In the genomic region with DNA sequence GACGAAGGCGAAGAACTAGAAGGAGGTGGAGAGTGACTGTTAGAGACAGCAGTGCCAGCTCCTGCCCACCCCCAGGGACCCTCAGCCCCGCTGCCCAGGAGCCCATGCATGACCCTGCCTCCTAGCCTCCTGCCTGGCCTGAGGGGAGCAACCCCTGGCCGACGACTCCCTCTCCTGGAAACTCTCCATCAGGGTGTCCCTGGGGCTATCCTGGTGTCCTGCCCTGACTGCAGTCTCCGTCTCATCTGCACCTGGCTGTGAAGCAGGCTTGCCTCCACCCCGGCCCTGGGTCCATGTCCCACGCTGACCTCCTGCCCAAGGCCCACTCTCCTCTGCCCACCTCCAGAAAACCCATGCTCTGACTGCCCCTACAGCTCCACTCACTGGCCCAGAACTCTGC, we compare ENCODE assay signal across 21 cellular contexts.
A peak's percentile ranks its signal among the peaks of the same experiment; 100 is the strongest.
DNase-seq lines count a peak whose midpoint lies in the region; ATAC-seq, FAIRE-seq and TF ChIP-seq lines count a peak whose summit lies in the region.
"Had no signal": no experiment of that assay in that cellular context is flagged by ENCODE, and none has a peak within 500 bp of the region (broad histone marks: within the 10 kb centered on the region; RNA-seq: fewer than 3 reads in every experiment).

No MANE protein-coding gene starts in this region.

- dilution Hi-C loops in IMR-90 (cut with HindIII; ENCODE audit: low sequenced_read_pairs, unreplicated experiment), result no loop called here

- H4K20me1 ChIP-seq in IMR-90 (ENCODE audit: insufficient read depth, low read length), result no peaks in the 10 kb centered on the region

- H2BK5ac ChIP-seq in IMR-90 (ENCODE audit: low read depth, low read length, poor library complexity, severe bottlenecking) (no peak overlapping the region), neuronal stem cell (ENCODE audit: low read length) (no peak overlapping the region)

- no peak for DNase-seq in IMR-90
- peak; percentile 60 for DNase-seq in kidney
- DNase-seq in neuronal stem cell (ENCODE audit: low spot score), result no peak
- no peak for DNase-seq in AML-193 (lab: John Stamatoyannopoulos, UW)
- no peak for DNase-seq in left lung
- DNase-seq: 8988T; ACHN; C1 segment of cervical spinal cord; Caco-2; CD4-positive, alpha-beta memory T cell; DMS153; EL; GDM1; GOT3; HFFc6 had no signal

- no peak overlapping the region for H3K4ac ChIP-seq in IMR-90 (ENCODE audit: low read depth, low read length)
- peak overlapping the region; percentile 72 for H3K4ac ChIP-seq in neuronal stem cell (ENCODE audit: low read length)

- H3K4me2 ChIP-seq in IMR-90 (ENCODE audit: low read depth, low read length) (no peak overlapping the region), neuronal stem cell (ENCODE audit: insufficient read depth, low read length, poor library complexity, severe bottlenecking) (no peak overlapping the region)
- H3K4me2 ChIP-seq: A549 had no signal

- BruUV-seq in IMR-90 (replicated peaks; lab: Mats Ljungman, UMichigan), result no TSS peak

- H3K36me3 ChIP-seq in IMR-90 (ENCODE audit: control insufficient read depth, insufficient read depth, low read length) (no peaks in the 10 kb centered on the region), kidney (ENCODE audit: control insufficient read depth in 1 of 2, insufficient read depth in 2 of 2, low read length in 2 of 2) (no peaks in the 10 kb centered on the region), neuronal stem cell (replicated peaks in 1 of 2; ENCODE audit: control insufficient read depth in 2 of 2, insufficient read depth in 2 of 2, low read length in 2 of 2) (no peaks in the 10 kb centered on the region), thymus (ENCODE audit: control insufficient read depth, insufficient read depth) (peaks cover 20% of the 10 kb centered on the region), left lung (no peaks in the 10 kb centered on the region)
- H3K36me3 ChIP-seq: HAP-1 had no signal

- no peaks in the 10 kb centered on the region for H3K79me1 ChIP-seq in IMR-90 (ENCODE audit: low read depth in 1 of 2, low read length in 2 of 2)
- no peaks in the 10 kb centered on the region for H3K79me1 ChIP-seq in neuronal stem cell (ENCODE audit: low read depth, low read length)

- no peak overlapping the region for H2AK5ac ChIP-seq in IMR-90 (ENCODE audit: low read depth, low read length)
- H2AK5ac ChIP-seq in neuronal stem cell (ENCODE audit: low read depth, low read length), result peak overlapping the region; percentile 68

- H3K9ac ChIP-seq in IMR-90 (ENCODE audit: low read depth, low read length) (no peak overlapping the region), kidney (ENCODE audit: low read length in 2 of 2) (no peak overlapping the region), neuronal stem cell (ENCODE audit: low read depth, low read length, poor library complexity) (no peak overlapping the region)

- ATAC-seq in IMR-90 (ENCODE audit: low read depth), result no peak
- ATAC-seq in left lung, result no peak
- no peak for ATAC-seq in HG03196 (IDR thresholded peaks at IDR 0.05; ENCODE audit: unreplicated experiment)
- ATAC-seq: A549, GM12878 had no signal

- POLR2A ChIA-PET in IMR-90 (lab: Charles Lee; ENCODE audit: unreplicated experiment), result no interaction called here

- no peak for FAIRE-seq in kidney (lab: Jason Lieb, UNC)
- FAIRE-seq: A549, GM12878, H54 had no signal

- no peak overlapping the region for H2AFZ ChIP-seq in IMR-90 (replicated peaks; ENCODE audit: low read length, poor library complexity)
- no peak overlapping the region for H2AFZ ChIP-seq in neuronal stem cell (ENCODE audit: low read length)

- no peak overlapping the region for H4K5ac ChIP-seq in IMR-90 (ENCODE audit: low read depth, low read length)

- H2BK120ac ChIP-seq in IMR-90 (ENCODE audit: low read depth, low read length) (no peak overlapping the region), neuronal stem cell (ENCODE audit: low read depth, low read length) (no peak overlapping the region)

- intact Hi-C loops in IMR-90 (cut with micrococcal nuclease), result no loop called here
- intact Hi-C loops in kidney (cut with DNase I), result no loop called here
- intact Hi-C loops in left lung (cut with DNase I), result no loop called here

- TF ChIP-seq RAD21 in IMR-90 (IDR thresholded peaks at IDR 0.05; ENCODE audit: low read length), result no peak

- H3K9me3 ChIP-seq in IMR-90 (ENCODE audit: control insufficient read depth, insufficient read depth, low read length) (no peaks in the 10 kb centered on the region), kidney (ENCODE audit: control insufficient read depth in 1 of 2, low read length in 2 of 2) (peaks cover 0 to 8% of the 10 kb centered on the region in 2 donors), neuronal stem cell (replicated peaks in 1 of 2; ENCODE audit: control insufficient read depth in 2 of 2, insufficient read depth in 1 of 2, low read depth in 1 of 2, low read length in 2 of 2) (peaks cover 3 to 6% of the 10 kb centered on the region in 2 donors), thymus (ENCODE audit: control insufficient read depth) (peaks cover 9% of the 10 kb centered on the region), left lung (peaks cover 0 to 13% of the 10 kb centered on the region in 2 donors)
- H3K9me3 ChIP-seq: HAP-1 had no signal

- no peak overlapping the region for H4K8ac ChIP-seq in IMR-90 (ENCODE audit: low read depth in 2 of 2, low read length in 2 of 2)
- peak overlapping the region; percentile 78 for H4K8ac ChIP-seq in neuronal stem cell (ENCODE audit: low read depth, low read length)

- H2BK12ac ChIP-seq in neuronal stem cell (ENCODE audit: low read length), result peak overlapping the region; percentile 46

- H2BK20ac ChIP-seq in IMR-90 (ENCODE audit: low read depth, low read length), result no peak overlapping the region

- H3K18ac ChIP-seq in IMR-90 (ENCODE audit: low read depth, low read length) (no peak overlapping the region), neuronal stem cell (ENCODE audit: low read length) (peak overlapping the region; percentile 63)

- H3K4me3 ChIP-seq in IMR-90 (ENCODE audit: insufficient read depth, low read depth, low read length) (no peak overlapping the region), kidney (ENCODE audit: low read length in 2 of 2) (no peak overlapping the region), neuronal stem cell (ENCODE audit: low read length in 2 of 2) (no peak overlapping the region), thymus (ENCODE audit: low read length) (no peak overlapping the region), left lung (no peak overlapping the region)
- H3K4me3 ChIP-seq: A549, GM12878, HAP-1 had no signal

- no peak overlapping the region for H3K56ac ChIP-seq in IMR-90 (ENCODE audit: extremely low read depth, insufficient read depth, low read length)

- no peak for TF ChIP-seq CTCF in IMR-90 (conservative IDR thresholded peaks at IDR 0.05; ENCODE audit: low read depth, low read length)
- no peak for TF ChIP-seq CTCF in kidney (IDR thresholded peaks at IDR 0.05; ENCODE audit: borderline replicate concordance, extremely low read depth, insufficient read depth)
- no peak for TF ChIP-seq CTCF in left lung (IDR thresholded peaks at IDR 0.05)

- WGBS in IMR-90 (ENCODE audit: extremely low coverage in 2 of 2, insufficient read length in 1 of 2), 2 experiments, result 35% methylated on average over 4 of the region's 8 CpGs; no CpG with 5 or more reads in 1 of the 2 experiments
- WGBS in neuronal stem cell (ENCODE audit: extremely low coverage in 2 of 2, insufficient read length in 2 of 2, insufficient replicate concordance in 1 of 2), 2 donors, result no CpG with 5 or more reads among the region's 8 CpGs
- WGBS in thymus, result 91% methylated on average over 8 of the region's 8 CpGs

- H3K27me3 ChIP-seq in IMR-90 (ENCODE audit: control insufficient read depth, insufficient read depth, low read length) (no peaks in the 10 kb centered on the region), neuronal stem cell (ENCODE audit: control insufficient read depth in 3 of 3, insufficient read depth in 3 of 3, low read depth in 1 of 3, low read length in 3 of 3) (peaks cover 0 to 12% (median 0%) of the 10 kb centered on the region in 3 experiments), thymus (ENCODE audit: control insufficient read depth, insufficient read depth) (no peaks in the 10 kb centered on the region), left lung (no peaks in the 10 kb centered on the region)

- in situ Hi-C loops in IMR-90 (cut with MboI; ENCODE audit: low sequenced_read_pairs), result no loop called here

- H3K14ac ChIP-seq in IMR-90 (replicated peaks; ENCODE audit: low read depth, low read length) (no peak overlapping the region), neuronal stem cell (ENCODE audit: low read length) (peak overlapping the region; percentile 31)

- H2AK9ac ChIP-seq in IMR-90 (replicated peaks; ENCODE audit: low read depth, low read length, poor library complexity), result peak overlapping the region; percentile 50

- H3K27ac ChIP-seq in IMR-90 (ENCODE audit: insufficient read depth, low read length), result no peak overlapping the region
- H3K27ac ChIP-seq in kidney (ENCODE audit: low read depth in 2 of 2, low read length in 2 of 2), result no peak overlapping the region
- no peak overlapping the region for H3K27ac ChIP-seq in neuronal stem cell (replicated peaks; ENCODE audit: low read length)
- H3K27ac ChIP-seq in thymus (ENCODE audit: low read depth), result peak overlapping the region; percentile 25
- H3K27ac ChIP-seq in left lung, result no peak overlapping the region
- H3K27ac ChIP-seq: A549 had no signal

- H3K9me1 ChIP-seq in IMR-90 (ENCODE audit: insufficient read depth, low read length), result no peaks in the 10 kb centered on the region

- H3K4me1 ChIP-seq in IMR-90 (ENCODE audit: control insufficient read depth, insufficient read depth, low read length), result no peaks in the 10 kb centered on the region
- H3K4me1 ChIP-seq in kidney (ENCODE audit: control insufficient read depth in 1 of 2, insufficient read depth in 1 of 2, low read depth in 1 of 2, low read length in 2 of 2), result no peaks in the 10 kb centered on the region
- H3K4me1 ChIP-seq in neuronal stem cell (ENCODE audit: control insufficient read depth in 2 of 2, insufficient read depth in 1 of 2, low read depth in 1 of 2, low read length in 2 of 2), result peaks cover 0 to 2% of the 10 kb centered on the region in 2 donors
- H3K4me1 ChIP-seq in thymus (ENCODE audit: control insufficient read depth, insufficient read depth, low read length), result no peaks in the 10 kb centered on the region
- H3K4me1 ChIP-seq in left lung, result no peaks in the 10 kb centered on the region
- H3K4me1 ChIP-seq: A549, Caco-2, HAP-1 had no signal

- TF ChIP-seq POLR2A in IMR-90 (IDR thresholded peaks at IDR 0.05; ENCODE audit: low read depth, low read length), result no peak

- H2BK15ac ChIP-seq in IMR-90 (ENCODE audit: low read depth, low read length) (no peak overlapping the region), neuronal stem cell (ENCODE audit: low read length) (no peak overlapping the region)

- CTCF ChIA-PET in IMR-90 (lab: Yijun Ruan, JAX), result no interaction called here

- H3K23ac ChIP-seq in IMR-90 (ENCODE audit: low read depth, low read length) (no peak overlapping the region), neuronal stem cell (ENCODE audit: low read depth, low read length, poor library complexity) (peak overlapping the region; percentile 63)

- no peak overlapping the region for H4K91ac ChIP-seq in IMR-90 (ENCODE audit: insufficient read depth, low read depth, low read length)
- H4K91ac ChIP-seq in neuronal stem cell (ENCODE audit: low read depth, low read length, poor library complexity), result no peak overlapping the region

TF ChIP-seq in IMR-90, 13 proteins besides CTCF, POLR2A, EP300 and RAD21 (continues in another document):
- TF ChIP-seq CEBPB (IDR thresholded peaks at IDR 0.05; ENCODE audit: low read depth, low read length) (no peak), FOS (IDR thresholded peaks at IDR 0.05; ENCODE audit: low read depth, low read length) (no peak)
